ENCODE assay signal across 1 cellular context in genomic region chr19:35053667-35054293, GRCh38.
A peak's percentile ranks its signal among the peaks of the same experiment; 100 is the strongest.
TF ChIP-seq lines count a peak whose summit lies in the region.

No MANE protein-coding gene starts in this region.

TF ChIP-seq in HepG2, 621 proteins besides CTCF, POLR2A, EP300 and RAD21:
- TF ChIP-seq TBP (CRISPR knock-in tag; IDR thresholded peaks at IDR 0.05) (no peak), AGO2 (optimal IDR thresholded peaks at IDR 0.05; ENCODE audit: low read depth, low read length) (peak; percentile 54), ZMYM3 (CRISPR knock-in tag; IDR thresholded peaks at IDR 0.05) (0 out of 2 replicates have a peak, but pooled peaks have one; percentile 39), ZNF629 (CRISPR knock-in tag; conservative IDR thresholded peaks at IDR 0.05) (peak; percentile 77)
TF ChIP-seq in HepG2: peak in this region for 3.
